Comparison of ENCODE assay signal across 1 cellular context in genomic region chr6:37137201-37137880, GRCh38.
TF ChIP-seq lines count a peak whose summit lies in the region.

No MANE protein-coding gene starts in this region.

TF ChIP-seq in HepG2, 621 proteins besides CTCF, POLR2A, EP300 and RAD21 (continued from another document and continues in another):
- 0 out of 2 replicates have a peak, but pooled peaks have one; percentile 56 for TF ChIP-seq ARID4A (CRISPR knock-in tag; IDR thresholded peaks at IDR 0.05; ENCODE audit: borderline replicate concordance)
- no peak; the same call in 1 of the 2 replicates for TF ChIP-seq ZBTB43 (CRISPR knock-in tag; conservative IDR thresholded peaks at IDR 0.05)
- no peak for TF ChIP-seq SETDB1 (CRISPR knock-in tag; IDR thresholded peaks at IDR 0.05; ENCODE audit: borderline replicate concordance)
- 0 out of 2 replicates have a peak, but pooled peaks have one; percentile 45 for TF ChIP-seq ISL2 (CRISPR knock-in tag; IDR thresholded peaks at IDR 0.05)
- TF ChIP-seq STAT6 (CRISPR knock-in tag; IDR thresholded peaks at IDR 0.05; ENCODE audit: borderline replicate concordance): 0 out of 2 replicates have a peak, but pooled peaks have one; percentile 5
- peak; percentile 77; the same call in 1 of the 2 replicates for TF ChIP-seq SALL1 (CRISPR knock-in tag; IDR thresholded peaks at IDR 0.05)
- TF ChIP-seq ZBED4 (CRISPR knock-in tag; IDR thresholded peaks at IDR 0.05; ENCODE audit: borderline replicate concordance): no peak
- TF ChIP-seq ZNF546 (CRISPR knock-in tag; conservative IDR thresholded peaks at IDR 0.05): 0 out of 2 replicates have a peak, but pooled peaks have one; percentile 42
- no peak for TF ChIP-seq MTF2 (CRISPR knock-in tag; IDR thresholded peaks at IDR 0.05; ENCODE audit: borderline replicate concordance)
- peak; percentile 27; the same call in 1 of the 2 replicates for TF ChIP-seq MYNN (CRISPR knock-in tag; IDR thresholded peaks at IDR 0.05; ENCODE audit: low read depth)
- no peak for TF ChIP-seq LRRFIP1 (CRISPR knock-in tag; conservative IDR thresholded peaks at IDR 0.05)
- TF ChIP-seq ZNF768 (CRISPR knock-in tag; IDR thresholded peaks at IDR 0.05): no peak
- 0 out of 2 replicates have a peak, but pooled peaks have one; percentile 20 for TF ChIP-seq ZSCAN9 (CRISPR knock-in tag; IDR thresholded peaks at IDR 0.05; ENCODE audit: borderline replicate concordance)
- peak; percentile 7 for TF ChIP-seq HNRNPK (IDR thresholded peaks at IDR 0.05; ENCODE audit: low read depth, low read length, poor library complexity, severe bottlenecking)
- no peak for TF ChIP-seq KLF11 (CRISPR knock-in tag; IDR thresholded peaks at IDR 0.05)
- 0 out of 2 replicates have a peak, but pooled peaks have one; percentile 60 for TF ChIP-seq ZNF567 (CRISPR knock-in tag; IDR thresholded peaks at IDR 0.05; ENCODE audit: borderline replicate concordance)
- TF ChIP-seq GATAD2A (CRISPR knock-in tag; IDR thresholded peaks at IDR 0.05): peak; percentile 70
- TF ChIP-seq POLR2AphosphoS5 (IDR thresholded peaks at IDR 0.05; ENCODE audit: low read depth, low read length): peak; percentile 49; the same call in 1 of the 2 replicates
- TF ChIP-seq FOXK2 (IDR thresholded peaks at IDR 0.05): peak; percentile 61
- no peak for TF ChIP-seq ZNF784 (CRISPR knock-in tag; IDR thresholded peaks at IDR 0.05; ENCODE audit: borderline replicate concordance)
- TF ChIP-seq ZSCAN22 (CRISPR knock-in tag; IDR thresholded peaks at IDR 0.05): no peak
- TF ChIP-seq IRF9 (CRISPR knock-in tag; IDR thresholded peaks at IDR 0.05; ENCODE audit: borderline replicate concordance): peak; percentile 57; the same call in 1 of the 2 replicates
- no peak for TF ChIP-seq ZBTB1 (CRISPR knock-in tag; IDR thresholded peaks at IDR 0.05; ENCODE audit: borderline replicate concordance)
- TF ChIP-seq SMARCC2 (IDR thresholded peaks at IDR 0.05): no peak
- TF ChIP-seq MNT (IDR thresholded peaks at IDR 0.05): no peak
- no peak for TF ChIP-seq ZNF513 (CRISPR knock-in tag; conservative IDR thresholded peaks at IDR 0.05)
- 0 out of 2 replicates have a peak, but pooled peaks have one; percentile 11 for TF ChIP-seq ZNF839 (CRISPR knock-in tag; IDR thresholded peaks at IDR 0.05; ENCODE audit: borderline replicate concordance)
- peak; percentile 63; the same call in 1 of the 2 replicates for TF ChIP-seq ZNF556 (CRISPR knock-in tag; IDR thresholded peaks at IDR 0.05; ENCODE audit: borderline replicate concordance)
- no peak for TF ChIP-seq MZF1 (CRISPR knock-in tag; IDR thresholded peaks at IDR 0.05; ENCODE audit: borderline replicate concordance)
- peak; percentile 79 for TF ChIP-seq ERF (CRISPR knock-in tag; IDR thresholded peaks at IDR 0.05)
- TF ChIP-seq ZSCAN5A (CRISPR knock-in tag; IDR thresholded peaks at IDR 0.05; ENCODE audit: borderline replicate concordance): no peak
- TF ChIP-seq TEAD2 (CRISPR knock-in tag; IDR thresholded peaks at IDR 0.05): peak; percentile 20; the same call in 1 of the 2 replicates
